26 cellular contexts compared by ENCODE assay signal in the genomic region with DNA sequence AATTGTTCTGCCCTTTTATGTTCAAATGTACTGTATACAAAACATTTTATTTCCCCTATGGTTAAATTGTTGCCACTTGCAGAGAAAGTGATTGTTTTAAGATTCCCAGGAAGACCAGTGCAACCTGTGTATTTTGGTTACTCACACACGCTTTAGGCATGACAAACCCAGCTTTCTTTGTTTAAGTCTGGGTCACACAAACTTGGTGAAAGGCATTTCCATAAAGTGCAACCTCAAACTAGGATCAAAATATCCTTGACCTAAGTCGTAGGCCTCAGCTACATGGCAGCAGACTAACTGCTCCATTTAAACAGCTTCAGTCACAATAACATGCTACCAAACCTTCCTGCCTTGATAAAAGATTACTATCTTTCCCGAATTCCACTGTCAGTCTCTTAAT.
DNase-seq lines count a peak whose midpoint lies in the region; ATAC-seq, FAIRE-seq and TF ChIP-seq lines count a peak whose summit lies in the region.
"Had no signal": no experiment of that assay in that cellular context is flagged by ENCODE, and none has a peak within 500 bp of the region (broad histone marks: within the 10 kb centered on the region; RNA-seq: fewer than 3 reads in every experiment).

No MANE protein-coding gene starts in this region.

- peak; percentile 4 for DNase-seq in H4 (ENCODE audit: low spot score)
- DNase-seq in astrocyte of the hippocampus (ENCODE audit: low read depth, low spot score) = peak; percentile 0
- DNase-seq in H1 (ENCODE audit: low read depth in 1 of 2, low spot score in 2 of 2) = no peak
- DNase-seq in mesenchymal stem cell = peak; percentile 54
- no peak for DNase-seq in hippocampal formation (lab: John Stamatoyannopoulos, UW)
- no peak for DNase-seq in NCI-H187 (lab: John Stamatoyannopoulos, UW)
- DNase-seq in retina = no peak
- DNase-seq: AML-193; CD4-positive, alpha-beta memory T cell; CD4-positive, CD25-positive, alpha-beta regulatory T cell; CD8-positive, alpha-beta memory T cell; COR-L47; DMS 273 treated with DMSO at 0.1 percent for 48 hours; DMS153; DMS53; DMS79; DND-41; EL; GDM1 had no signal

- H2BK20ac ChIP-seq in H1 (ENCODE audit: low read length) = 0 out of 2 replicates have a peak overlapping the region, but pooled peaks have one; percentile 64

- H3K23me2 ChIP-seq in H1 (ENCODE audit: low read depth, low read length) = no peaks in the 10 kb centered on the region

- H2BK12ac ChIP-seq in H1 (ENCODE audit: low read depth, low read length) = no peak overlapping the region
- H2BK12ac ChIP-seq in mesenchymal stem cell (ENCODE audit: low read length in 2 of 2) = no peak overlapping the region

- H3K9ac ChIP-seq in H1 (replicated peaks in 1 of 4; ENCODE audit: extremely low read depth in 1 of 4, low read depth in 3 of 4, low read length in 3 of 4) (no peak overlapping the region), mesenchymal stem cell (ENCODE audit: low read length) (no peak overlapping the region)
- H3K9ac ChIP-seq: BLaER1 treated with 17β-estradiol and CSF1 and Interleukin-3, amounts not matched to agents 10 nM and 100 nM had no signal

- POLR2A ChIA-PET in H1 (lab: Charles Lee; ENCODE audit: partially characterized antibody) = no interaction called here

- H2BK120ac ChIP-seq in H1 (replicated peaks; ENCODE audit: low read depth, low read length) (no peak overlapping the region), mesenchymal stem cell (ENCODE audit: low read depth, low read length) (no peak overlapping the region)

- H2BK15ac ChIP-seq in H1 (ENCODE audit: low read length) = no peak overlapping the region
- H2BK15ac ChIP-seq in mesenchymal stem cell (ENCODE audit: low read depth, poor library complexity, severe bottlenecking) = no peak overlapping the region

- no peak overlapping the region for H3K14ac ChIP-seq in H1 (ENCODE audit: insufficient read length)
- H3K14ac ChIP-seq in mesenchymal stem cell (ENCODE audit: low read length in 2 of 2) = no peak overlapping the region

- H3K36me3 ChIP-seq in H1 (ENCODE audit: control insufficient read depth in 2 of 4, insufficient read depth in 4 of 4, low read length in 3 of 4) (no peaks in the 10 kb centered on the region), mesenchymal stem cell (ENCODE audit: control insufficient read depth in 1 of 2, insufficient read depth in 2 of 2, low read depth in 1 of 2, low read length in 2 of 2) (no peaks in the 10 kb centered on the region)
- H3K36me3 ChIP-seq: BLaER1 treated with 17β-estradiol and CSF1 and Interleukin-3, amounts not matched to agents 10 nM and 100 nM had no signal

- no peak for ATAC-seq in HG02938 (IDR thresholded peaks at IDR 0.05; ENCODE audit: unreplicated experiment)
- ATAC-seq: A549, GM12878 had no signal

- no peaks in the 10 kb centered on the region for H3K9me3 ChIP-seq in H1 (ENCODE audit: insufficient read depth in 2 of 2, low read depth in 1 of 2, low read length in 1 of 2)
- H3K9me3 ChIP-seq in mesenchymal stem cell (ENCODE audit: control insufficient read depth, low read length) = peaks cover 3% of the 10 kb centered on the region
- H3K9me3 ChIP-seq: A549; BLaER1 treated with 17β-estradiol and CSF1 and Interleukin-3, amounts not matched to agents 10 nM and 100 nM had no signal

- H2AK5ac ChIP-seq in H1 (ENCODE audit: low read depth, low read length) = no peak overlapping the region
- H2AK5ac ChIP-seq in mesenchymal stem cell (ENCODE audit: low read length, severe bottlenecking) = no peak overlapping the region

- TF ChIP-seq EP300 in H1 (IDR thresholded peaks at IDR 0.05; ENCODE audit: borderline replicate concordance in 1 of 2, low read depth in 2 of 2, low read length in 2 of 2) = no peak

- no peaks in the 10 kb centered on the region for H3K79me2 ChIP-seq in H1 (ENCODE audit: control insufficient read depth in 1 of 2, insufficient read depth in 2 of 2, low read length in 2 of 2)

- H3K56ac ChIP-seq in H1 (replicated peaks; ENCODE audit: insufficient read length, low read depth, low read length) = no peak overlapping the region

- no peak overlapping the region for H3K4ac ChIP-seq in H1 (replicated peaks; ENCODE audit: insufficient read length, low read depth, low read length)
- H3K4ac ChIP-seq in mesenchymal stem cell (ENCODE audit: low read depth in 1 of 2, low read length in 2 of 2) = no peak overlapping the region

- no peak for FAIRE-seq in H1 (lab: Jason Lieb, UNC)
- FAIRE-seq: A549, GM12878, GM12892, GM18507 had no signal

- WGBS in H1 (ENCODE audit: extremely low coverage in 1 of 2, insufficient coverage in 1 of 2, insufficient read length in 1 of 2, insufficient replicate concordance in 2 of 2, low coverage in 1 of 2, low lambda C conversion rate in 2 of 2, missing lambda C conversion rate in 1 of 2), 2 experiments = 89% methylated on average over 3 of the region's 3 CpGs; no CpG with 5 or more reads in 1 of the 2 experiments
- WGBS in mesenchymal stem cell = 29% methylated on average over 3 of the region's 3 CpGs

- no peak overlapping the region for H3K18ac ChIP-seq in H1 (ENCODE audit: extremely low read depth, low read length)
- peak overlapping the region in 1 of 2 experiments; percentile 54 for H3K18ac ChIP-seq in mesenchymal stem cell (ENCODE audit: low read depth in 1 of 2, low read length in 2 of 2)

- H3K79me1 ChIP-seq in H1 (ENCODE audit: low read depth, low read length) = no peaks in the 10 kb centered on the region
- no peaks in the 10 kb centered on the region for H3K79me1 ChIP-seq in mesenchymal stem cell (replicated peaks; ENCODE audit: low read length, poor library complexity, severe bottlenecking)

- H3K23ac ChIP-seq in H1 (ENCODE audit: insufficient read length) (no peak overlapping the region), mesenchymal stem cell (ENCODE audit: low read length in 2 of 2) (no peak overlapping the region)

- H3K4me1 ChIP-seq in H1 (replicated peaks in 1 of 4; ENCODE audit: control insufficient read depth in 3 of 4, insufficient read depth in 4 of 4, low read length in 3 of 4) (no peaks in the 10 kb centered on the region), mesenchymal stem cell (ENCODE audit: control insufficient read depth, insufficient read depth, low read depth, low read length) (no peaks in the 10 kb centered on the region)
- H3K4me1 ChIP-seq: A549 had no signal

- no peaks in the 10 kb centered on the region for H4K20me1 ChIP-seq in H1 (replicated peaks in 1 of 2; ENCODE audit: control insufficient read depth in 1 of 2, insufficient read depth in 2 of 2, low read length in 2 of 2)
- H4K20me1 ChIP-seq: BLaER1 treated with 17β-estradiol and CSF1 and Interleukin-3, amounts not matched to agents 10 nM and 100 nM had no signal

- H2AFZ ChIP-seq in H1 (ENCODE audit: low read length) (peak overlapping the region; percentile 90; the same call in 1 of the 2 replicates), mesenchymal stem cell (ENCODE audit: low read depth, low read length) (no peak overlapping the region)

- no peak overlapping the region for H3K4me3 ChIP-seq in H1 (ENCODE audit: extremely low read depth in 1 of 4, insufficient read depth in 2 of 4, low read depth in 3 of 4, low read length in 4 of 4)
- H3K4me3 ChIP-seq in mesenchymal stem cell (ENCODE audit: insufficient read depth in 1 of 2, low read depth in 1 of 2, low read length in 2 of 2) = no peak overlapping the region
- H3K4me3 ChIP-seq: A549; BLaER1 treated with 17β-estradiol and CSF1 and Interleukin-3, amounts not matched to agents 10 nM and 100 nM; GM12878 had no signal

- H2BK5ac ChIP-seq in H1 (ENCODE audit: low read depth, low read length) (no peak overlapping the region), mesenchymal stem cell (ENCODE audit: low read depth, low read length, poor library complexity, severe bottlenecking) (no peak overlapping the region)

- H4K8ac ChIP-seq in H1 (ENCODE audit: extremely low read depth, insufficient read depth, low read length) = no peak overlapping the region
- no peak overlapping the region for H4K8ac ChIP-seq in mesenchymal stem cell (ENCODE audit: low read length)

- H4K5ac ChIP-seq in H1 (ENCODE audit: insufficient read length, low read depth, low read length) = no peak overlapping the region

- TF ChIP-seq CTCF in H1 (IDR thresholded peaks at IDR 0.05; ENCODE audit: control extremely low read depth in 1 of 3, insufficient read depth in 1 of 3, low read depth in 1 of 3, low read length in 3 of 3) = no peak

- TF ChIP-seq POLR2A in H1 (IDR thresholded peaks at IDR 0.05; ENCODE audit: control extremely low read depth in 1 of 2, low read depth in 2 of 2, low read length in 2 of 2) = no peak

- CTCF ChIA-PET in H1 (lab: Charles Lee; ENCODE audit: partially characterized antibody) = interaction anchor here (0.7 to 0.9 kb wide), 3 partner anchors 10 to 1157 kb away, joined by 3 read pairs; no protein-coding TSS in a partner anchor

- no peak overlapping the region for H3K4me2 ChIP-seq in H1 (ENCODE audit: insufficient read depth in 1 of 2, low read depth in 2 of 2, low read length in 2 of 2)
- H3K4me2 ChIP-seq in mesenchymal stem cell (ENCODE audit: low read length, poor library complexity, severe bottlenecking) = no peak overlapping the region
- H3K4me2 ChIP-seq: A549 had no signal

- no peak overlapping the region for H4K91ac ChIP-seq in H1 (replicated peaks; ENCODE audit: insufficient read length, low read length)
- H4K91ac ChIP-seq in mesenchymal stem cell (ENCODE audit: low read length) = no peak overlapping the region

- TF ChIP-seq RAD21 in H1 (IDR thresholded peaks at IDR 0.05 in 1 of 2, conservative IDR thresholded peaks at IDR 0.05 in 1 of 2; ENCODE audit: low read depth in 2 of 2, low read length in 2 of 2) = no peak

- no peak overlapping the region for H3K27ac ChIP-seq in H1 (ENCODE audit: low read depth, low read length)
- no peak overlapping the region for H3K27ac ChIP-seq in mesenchymal stem cell (ENCODE audit: low read length, poor library complexity, severe bottlenecking)
- H3K27ac ChIP-seq: 22Rv1; A549; BLaER1 treated with 17β-estradiol and CSF1 and Interleukin-3, amounts not matched to agents 10 nM and 100 nM had no signal

- H3K27me3 ChIP-seq in H1 (replicated peaks in 1 of 4; ENCODE audit: control insufficient read depth in 3 of 4, extremely low read depth in 1 of 4, insufficient read depth in 3 of 4, low read length in 3 of 4) (no peaks in the 10 kb centered on the region), mesenchymal stem cell (ENCODE audit: control insufficient read depth in 1 of 2, insufficient read depth in 1 of 2, low read length in 2 of 2) (no peaks in the 10 kb centered on the region)
- H3K27me3 ChIP-seq: BLaER1 treated with 17β-estradiol and CSF1 and Interleukin-3, amounts not matched to agents 10 nM and 100 nM had no signal

TF ChIP-seq in H1, 55 proteins besides CTCF, POLR2A, EP300 and RAD21 (continues in another document):
- TF ChIP-seq CHD1 (IDR thresholded peaks at IDR 0.05; ENCODE audit: low read depth, low read length) = no peak
- no peak for TF ChIP-seq SP1 (IDR thresholded peaks at IDR 0.05; ENCODE audit: low read depth, low read length)
- TF ChIP-seq HDAC2 (IDR thresholded peaks at IDR 0.05; ENCODE audit: borderline replicate concordance in 1 of 2, low read depth in 2 of 2, low read length in 2 of 2) = no peak
- TF ChIP-seq ASH2L (IDR thresholded peaks at IDR 0.05; ENCODE audit: low read length) = no peak
- no peak for TF ChIP-seq TBP (IDR thresholded peaks at IDR 0.05; ENCODE audit: low read depth, low read length)

Comparison
In these comparisons a context has a peak if more than half of its experiments do, and no peak if none do; other contexts are left out.
1. DNase-seq: peak in H4 (single experiment), astrocyte of the hippocampus (single experiment) and mesenchymal stem cell (single experiment); none in H1 (0 of 2), hippocampal formation (0 of 2), NCI-H187 (0 of 2) and retina (single experiment).